ENCODE assay signal across 2 cellular contexts in the genomic region with DNA sequence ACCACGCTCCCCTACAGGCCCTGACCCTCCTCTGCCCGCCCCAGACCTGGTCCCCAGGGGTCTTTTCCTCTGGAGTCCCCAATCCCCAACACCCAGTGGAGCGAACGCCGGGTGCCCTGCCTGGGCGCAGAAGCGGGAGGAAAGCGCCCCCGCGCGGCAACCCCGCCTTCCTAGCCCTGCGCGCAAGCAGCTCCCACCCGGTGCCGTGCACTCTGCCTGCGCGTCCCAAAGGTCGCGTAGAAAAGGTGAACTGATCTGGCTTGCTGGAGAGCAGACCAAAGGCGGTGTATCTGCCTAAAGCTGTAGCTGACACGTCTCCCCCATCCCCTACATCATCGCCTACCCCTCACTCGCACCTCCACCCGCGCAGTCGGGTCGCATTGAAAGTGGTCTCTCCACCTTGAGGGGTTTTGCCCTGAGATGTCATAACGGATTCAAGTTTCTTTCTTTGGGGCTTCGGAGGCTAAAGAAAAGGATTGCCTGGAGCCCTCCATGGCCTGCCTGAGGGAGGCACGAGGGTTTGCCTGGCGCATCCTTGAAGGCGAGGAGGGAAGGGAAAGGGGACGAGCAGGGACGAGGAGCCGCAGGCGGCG.
TF ChIP-seq lines count a peak whose summit lies in the region.

No MANE protein-coding gene starts in this region.

TF ChIP-seq in K562, 482 proteins besides CTCF, POLR2A, EP300 and RAD21:
- TF ChIP-seq ARID3B (CRISPR knock-in tag; IDR thresholded peaks at IDR 0.05; ENCODE audit: borderline replicate concordance) (no peak), MBD1 (CRISPR knock-in tag; IDR thresholded peaks at IDR 0.05) (peak; percentile 50; the same call in 1 of the 2 replicates), PCBP1 (IDR thresholded peaks at IDR 0.05; ENCODE audit: low read depth, low read length, poor library complexity, severe bottlenecking) (peak; percentile 15), ZNF324 (CRISPR knock-in tag; IDR thresholded peaks at IDR 0.05) (no peak), RBFOX2 (IDR thresholded peaks at IDR 0.05; ENCODE audit: low read depth, low read length) (peak; percentile 10; the same call in 1 of the 2 replicates)

TF ChIP-seq in HEK293T, 16 proteins besides CTCF, POLR2A, EP300 and RAD21 (continued from another document):
- TF ChIP-seq TARDBP (IDR thresholded peaks at IDR 0.05) (no peak), FOXK2 (IDR thresholded peaks at IDR 0.05) (no peak), ARNT (IDR thresholded peaks at IDR 0.05) (no peak), HDGF (IDR thresholded peaks at IDR 0.05; ENCODE audit: borderline replicate concordance) (no peak), NFRKB (IDR thresholded peaks at IDR 0.05) (no peak), BHLHE40 (IDR thresholded peaks at IDR 0.05; ENCODE audit: borderline replicate concordance) (no peak), ZNF384 (IDR thresholded peaks at IDR 0.05) (no peak), FOXA1 (IDR thresholded peaks at IDR 0.05) (no peak), LEF1 (IDR thresholded peaks at IDR 0.05; ENCODE audit: borderline replicate concordance) (no peak)
- TF ChIP-seq, protein P1, sequence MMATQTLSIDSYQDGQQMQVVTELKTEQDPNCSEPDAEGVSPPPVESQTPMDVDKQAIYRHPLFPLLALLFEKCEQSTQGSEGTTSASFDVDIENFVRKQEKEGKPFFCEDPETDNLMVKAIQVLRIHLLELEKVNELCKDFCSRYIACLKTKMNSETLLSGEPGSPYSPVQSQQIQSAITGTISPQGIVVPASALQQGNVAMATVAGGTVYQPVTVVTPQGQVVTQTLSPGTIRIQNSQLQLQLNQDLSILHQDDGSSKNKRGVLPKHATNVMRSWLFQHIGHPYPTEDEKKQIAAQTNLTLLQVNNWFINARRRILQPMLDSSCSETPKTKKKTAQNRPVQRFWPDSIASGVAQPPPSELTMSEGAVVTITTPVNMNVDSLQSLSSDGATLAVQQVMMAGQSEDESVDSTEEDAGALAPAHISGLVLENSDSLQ (IDR thresholded peaks at IDR 0.05): no peak
TF ChIP-seq in HEK293T: peak in this region for 0.
